In the genomic region with DNA sequence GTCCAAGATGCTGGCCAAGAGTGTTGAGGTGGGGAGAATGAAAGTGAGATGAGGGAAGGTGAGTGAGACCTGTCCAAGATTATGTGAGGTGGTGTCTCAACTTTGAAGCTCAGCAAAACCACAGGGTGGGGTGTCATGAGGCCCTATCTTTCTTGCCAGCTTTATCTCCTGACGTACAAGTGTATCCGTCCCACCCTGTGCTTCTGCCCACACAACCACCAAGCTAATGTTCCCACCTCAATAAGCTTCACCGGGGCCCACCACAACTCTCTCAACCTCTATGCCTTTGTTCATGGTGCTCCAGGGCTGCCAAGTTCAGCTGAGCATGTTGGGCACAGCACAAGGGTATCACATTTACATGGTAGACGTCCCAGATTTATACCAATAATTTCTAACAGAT, we compare ENCODE assay signal across 28 cellular contexts. TPM values are rescaled to one million over a fixed set of nuclear protein-coding genes. Genes with fewer than 3 reads are reported as not detected.
DNase-seq lines count a peak whose midpoint lies in the region; ATAC-seq and TF ChIP-seq lines count a peak whose summit lies in the region.
"Had no signal": no experiment of that assay in that cellular context is flagged by ENCODE, and none has a peak within 500 bp of the region (broad histone marks: within the 10 kb centered on the region; RNA-seq: fewer than 3 reads in every experiment).

No MANE protein-coding gene starts in this region.

- H3K27ac Mint-ChIP-seq in activated CD8-positive, alpha-beta T cell treated with anti-CD3 and anti-CD28 coated beads for 36 hours: peak overlapping the region; percentile 60
- peak overlapping the region; percentile 97 for H3K27ac Mint-ChIP-seq in central memory CD8-positive, alpha-beta T cell (ENCODE audit: low read depth)
- H3K27ac Mint-ChIP-seq: GM23338, T-helper 17 cell had no signal

- H3K36me3 Mint-ChIP-seq in activated CD8-positive, alpha-beta T cell treated with anti-CD3 and anti-CD28 coated beads for 36 hours (ENCODE audit: low read depth): no peaks in the 10 kb centered on the region
- peaks cover 7% of the 10 kb centered on the region for H3K36me3 Mint-ChIP-seq in central memory CD8-positive, alpha-beta T cell (ENCODE audit: insufficient read depth)
- H3K36me3 Mint-ChIP-seq: brain had no signal

- POLR2A ChIA-PET in activated CD8-positive, alpha-beta T cell treated with anti-CD3 and anti-CD28 coated beads for 36 hours (lab: Charles Lee): interaction anchor here (0.6 to 2.5 kb wide), 10 partner anchors 9 to 166 kb away, joined by 3 to 12 read pairs (median 4); partner anchors contain the start of gene TFIP11

- H3K9me2 ChIP-seq in hepatocyte (replicated peaks; ENCODE audit: insufficient read depth): no peaks in the 10 kb centered on the region

- intact Hi-C loops in activated CD8-positive, alpha-beta T cell treated with anti-CD3 and anti-CD28 coated beads for 36 hours (cut with micrococcal nuclease): no loop called here
- intact Hi-C loops in posterior vena cava (cut with DNase I) (no loop called here), left ventricle myocardium superior (cut with micrococcal nuclease) (no loop called here)

- CTCF ChIA-PET in activated CD8-positive, alpha-beta T cell treated with anti-CD3 and anti-CD28 coated beads for 36 hours (lab: Charles Lee): interaction anchor here (0.7 to 1.7 kb wide), 3 partner anchors 9 to 112 kb away, joined by 3 to 7 read pairs (median 3); no protein-coding TSS in a partner anchor

- H3K4me1 ChIP-seq in hepatocyte (ENCODE audit: insufficient read depth): no peaks in the 10 kb centered on the region
- H3K4me1 ChIP-seq: gastrocnemius medialis, right atrium auricular region, uterus had no signal

- no peaks in the 10 kb centered on the region for H3K9me3 Mint-ChIP-seq in activated CD8-positive, alpha-beta T cell treated with anti-CD3 and anti-CD28 coated beads for 36 hours
- H3K9me3 Mint-ChIP-seq in central memory CD8-positive, alpha-beta T cell: no peaks in the 10 kb centered on the region
- H3K9me3 Mint-ChIP-seq: GM23338 had no signal

- no peaks in the 10 kb centered on the region for H3K27me3 Mint-ChIP-seq in activated CD8-positive, alpha-beta T cell treated with anti-CD3 and anti-CD28 coated beads for 36 hours
- H3K27me3 Mint-ChIP-seq in central memory CD8-positive, alpha-beta T cell: no peaks in the 10 kb centered on the region

- no peaks in the 10 kb centered on the region for H3K36me3 ChIP-seq in hepatocyte (replicated peaks; ENCODE audit: insufficient read depth, low read depth)
- H3K36me3 ChIP-seq: BLaER1 treated with 17β-estradiol and CSF1 and Interleukin-3, amounts not matched to agents 10 nM and 100 nM; esophagus squamous epithelium; gastrocnemius medialis; lower lobe of right lung; Peyer's patch; right atrium auricular region; uterus; WERI-Rb-1 had no signal

- DNase-seq in HUDEP-2 (lab: John Stamatoyannopoulos, UW; ENCODE audit: unreplicated experiment in 76 of 76): peak in 71 of 76 experiments; percentile 29 to 89 (median 67)
- peak; percentile 79 for DNase-seq in activated CD8-positive, alpha-beta T cell treated with anti-CD3 and anti-CD28 coated beads for 36 hours
- peak; percentile 35 to 56 for DNase-seq in central memory CD8-positive, alpha-beta T cell (ENCODE audit: low spot score in 2 of 2)
- DNase-seq in posterior vena cava (ENCODE audit: low spot score): peak; percentile 58
- no peak for DNase-seq in GM13977 (ENCODE audit: low spot score)
- DNase-seq in left ventricle myocardium superior: no peak
- no peak for DNase-seq in NCI-H1436 (lab: John Stamatoyannopoulos, UW)
- DNase-seq in hepatocyte (ENCODE audit: low spot score): no peak
- DNase-seq: activated CD4-positive, alpha-beta T cell treated with anti-CD3 and anti-CD28 coated beads, Interleukin-2, amount 50 U/mL, for 1 hour; esophagus squamous epithelium; gastrocnemius medialis; IMR-90; lower lobe of right lung; NCI-H1417 treated with DMSO at 0.1 percent for 48 hours; NK-92 treated with Interleukin-12 subunit alpha and Interleukin-12 subunit beta, amount 100 ng/mL, for 24 hours; Peyer's patch; stimulated activated CD4-positive, alpha-beta T cell treated with anti-CD3 and anti-CD28 coated beads, Interleukin-15, amount 100 ng/mL, for 24 hours; T-helper 17 cell; uterus; WERI-Rb-1 had no signal

- no peak overlapping the region for H3K4me3 Mint-ChIP-seq in activated CD8-positive, alpha-beta T cell treated with anti-CD3 and anti-CD28 coated beads for 36 hours
- peak overlapping the region; percentile 54 for H3K4me3 Mint-ChIP-seq in central memory CD8-positive, alpha-beta T cell
- H3K4me3 Mint-ChIP-seq: brain, GM23338, T-helper 17 cell had no signal

- H3K27ac ChIP-seq in hepatocyte: no peak overlapping the region
- H3K27ac ChIP-seq: BLaER1 treated with 17β-estradiol and CSF1 and Interleukin-3, amounts not matched to agents 10 nM and 100 nM; esophagus squamous epithelium; gastrocnemius medialis; lower lobe of right lung; Peyer's patch; right atrium auricular region; uterus; WERI-Rb-1 had no signal

- no peak overlapping the region for H3K4me3 ChIP-seq in hepatocyte
- H3K4me3 ChIP-seq: BLaER1 treated with 17β-estradiol and CSF1 and Interleukin-3, amounts not matched to agents 10 nM and 100 nM; esophagus squamous epithelium; gastrocnemius medialis; GM23338; lower lobe of right lung; Peyer's patch; right atrium auricular region; uterus had no signal

- H3K27me3 ChIP-seq in hepatocyte: no peaks in the 10 kb centered on the region
- H3K27me3 ChIP-seq: BLaER1 treated with 17β-estradiol and CSF1 and Interleukin-3, amounts not matched to agents 10 nM and 100 nM; gastrocnemius medialis; Peyer's patch; right atrium auricular region; uterus had no signal

- no peak overlapping the region for H3K4me2 ChIP-seq in hepatocyte
- H3K4me2 ChIP-seq: BLaER1 treated with 17β-estradiol and CSF1 and Interleukin-3, amounts not matched to agents 10 nM and 100 nM; GM23338 had no signal

- no peaks in the 10 kb centered on the region for H3K79me2 ChIP-seq in hepatocyte

- H4K20me1 ChIP-seq in hepatocyte (ENCODE audit: insufficient read depth, poor library complexity, severe bottlenecking): no peaks in the 10 kb centered on the region
- H4K20me1 ChIP-seq: BLaER1 treated with 17β-estradiol and CSF1 and Interleukin-3, amounts not matched to agents 10 nM and 100 nM had no signal

- no peak overlapping the region for H2AFZ ChIP-seq in hepatocyte
- H2AFZ ChIP-seq: GM23338 had no signal

- WGBS in hepatocyte (ENCODE audit: low lambda C conversion rate, missing lambda C conversion rate): 77% methylated on average over 4 of the region's 4 CpGs

- H3K9me3 ChIP-seq in hepatocyte (ENCODE audit: low read depth): no peaks in the 10 kb centered on the region
- H3K9me3 ChIP-seq: BLaER1 treated with 17β-estradiol and CSF1 and Interleukin-3, amounts not matched to agents 10 nM and 100 nM; esophagus squamous epithelium; gastrocnemius medialis; lower lobe of right lung; Peyer's patch; right atrium auricular region; uterus had no signal

- ATAC-seq in activated CD8-positive, alpha-beta T cell treated with anti-CD3 and anti-CD28 coated beads for 36 hours: peak; percentile 61
- peak; percentile 79 for ATAC-seq in central memory CD8-positive, alpha-beta T cell (replicated peaks; ENCODE audit: extremely low read depth, poor library complexity, severe bottlenecking)
- no peak for ATAC-seq in left ventricle myocardium superior
- ATAC-seq: gastrocnemius medialis, GM23338, T-helper 17 cell had no signal

- H3K4me1 Mint-ChIP-seq in activated CD8-positive, alpha-beta T cell treated with anti-CD3 and anti-CD28 coated beads for 36 hours (ENCODE audit: low read depth): peaks cover 57% of the 10 kb centered on the region
- peaks cover 70% of the 10 kb centered on the region for H3K4me1 Mint-ChIP-seq in central memory CD8-positive, alpha-beta T cell
- H3K4me1 Mint-ChIP-seq: brain had no signal

- TF ChIP-seq CTCF in activated CD8-positive, alpha-beta T cell treated with anti-CD3 and anti-CD28 coated beads for 36 hours (IDR thresholded peaks at IDR 0.05): no peak
- TF ChIP-seq CTCF in GM13977 (IDR thresholded peaks at IDR 0.05; ENCODE audit: extremely low read depth, insufficient read depth, missing control alignments) (no peak), hepatocyte (IDR thresholded peaks at IDR 0.05; ENCODE audit: poor library complexity) (no peak)

- in situ Hi-C loops in GM13977 (cut with MboI; ENCODE audit: low pct_unique_long_range_greater_than_20kb, low sequenced_read_pairs, unreplicated experiment): no loop called here

RNA-seq across cellular contexts. Expression of gene TPST2, which starts 7.1 kb away (rescaled TPM):
- total RNA-seq in activated CD8-positive, alpha-beta T cell treated with anti-CD3 and anti-CD28 coated beads for 36 hours: 10 to 100 TPM; 30.7 to 33.6 TPM
- total RNA-seq in posterior vena cava (10 to 100 TPM; 24.5 to 33.8 TPM), left ventricle myocardium superior (27.1 TPM), hepatocyte (36.8 and 39.9 TPM in 2 replicates)
- polyA plus RNA-seq in hepatocyte: 31.0 and 35.3 TPM in 2 replicates

RNA-seq across cellular contexts. Expression of gene CRYBB1, which starts 20.8 kb away (rescaled TPM):
- total RNA-seq in activated CD8-positive, alpha-beta T cell treated with anti-CD3 and anti-CD28 coated beads for 36 hours: not detected
- total RNA-seq in posterior vena cava: 1 to 10 TPM; 1.7 to 2.5 TPM
- 0.64 TPM for total RNA-seq in left ventricle myocardium superior
- not detected in 2 replicates for total RNA-seq in hepatocyte
- 0.79 TPM in 1 of 2 replicates, not detected in the other for polyA plus RNA-seq in hepatocyte
- total RNA-seq: IMR-90, MCF 10A, myocyte, osteocyte, Peyer's patch, T-helper 17 cell had no signal
- polyA plus RNA-seq: IMR-90, keratinocyte had no signal

RNA-seq across cellular contexts. Expression of gene CRYBA4, which starts 24.7 kb away (rescaled TPM):
- total RNA-seq in activated CD8-positive, alpha-beta T cell treated with anti-CD3 and anti-CD28 coated beads for 36 hours: not detected
- total RNA-seq in posterior vena cava: not detected
- total RNA-seq in left ventricle myocardium superior: not detected
- not detected in 2 replicates for total RNA-seq in hepatocyte
- not detected in 2 replicates for polyA plus RNA-seq in hepatocyte
- total RNA-seq: esophagus squamous epithelium, gastrocnemius medialis, GM23338, IMR-90, lower lobe of right lung, MCF 10A, myocyte, osteocyte, Peyer's patch, right atrium auricular region, T-helper 17 cell, uterus had no signal
- polyA plus RNA-seq: IMR-90, keratinocyte had no signal

Comparison
In these comparisons a context has a peak if more than half of its experiments do, and no peak if none do; other contexts are left out.
1. DNase-seq: peak in HUDEP-2 (71 of 76), activated CD8-positive, alpha-beta T cell treated with anti-CD3 and anti-CD28 coated beads for 36 hours (single experiment), central memory CD8-positive, alpha-beta T cell (2 of 2) and posterior vena cava (single experiment); none in GM13977 (single experiment), left ventricle myocardium superior (single experiment), NCI-H1436 (single experiment) and hepatocyte (single experiment).